10 cellular contexts compared by ENCODE assay signal in genomic region chr3:52684184-52684583, GRCh38. TPM values are rescaled to one million over a fixed set of nuclear protein-coding genes. Genes with fewer than 3 reads are reported as not detected.
A peak's percentile ranks its signal among the peaks of the same experiment; 100 is the strongest.
DNase-seq lines count a peak whose midpoint lies in the region; ATAC-seq and TF ChIP-seq lines count a peak whose summit lies in the region.
"Had no signal": no experiment of that assay in that cellular context is flagged by ENCODE, and none has a peak within 500 bp of the region (broad histone marks: within the 10 kb centered on the region; RNA-seq: fewer than 3 reads in every experiment).

No MANE protein-coding gene starts in this region.

- WGBS in smooth muscle cell (ENCODE audit: low lambda C conversion rate): 95% methylated on average over 5 of the region's 5 CpGs
- WGBS in suprapubic skin: 50% methylated on average over 5 of the region's 5 CpGs

- H3F3A ChIP-seq in smooth muscle cell (ENCODE audit: low read depth): peaks cover 18% of the 10 kb centered on the region

- peaks cover 92% of the 10 kb centered on the region for H3K79me2 ChIP-seq in smooth muscle cell (ENCODE audit: low read depth)

- H4K20me1 ChIP-seq in smooth muscle cell (ENCODE audit: low read depth): peaks cover 25% of the 10 kb centered on the region

- H3K9me3 ChIP-seq in T-helper 17 cell (ENCODE audit: control insufficient read depth, low read length, poor library complexity, severe bottlenecking) (no peaks in the 10 kb centered on the region), smooth muscle cell (replicated peaks; ENCODE audit: low read depth) (no peaks in the 10 kb centered on the region), suprapubic skin (no peaks in the 10 kb centered on the region)

- DNase-seq in HFFc6 (no peak), T-helper 17 cell (no peak), glutamatergic neuron (no peak), smooth muscle cell (lab: John Stamatoyannopoulos, UW; ENCODE audit: unreplicated experiment) (no peak), GOT3 (lab: John Stamatoyannopoulos, UW) (no peak), suprapubic skin (ENCODE audit: low spot score in 2 of 2) (no peak), putamen (ENCODE audit: low spot score) (no peak)
- DNase-seq: HCEC 1CT, islet precursor cell, NCI-H1105 had no signal

- TF ChIP-seq CTCF in HFFc6 (IDR thresholded peaks at IDR 0.05): no peak
- TF ChIP-seq CTCF in glutamatergic neuron (IDR thresholded peaks at IDR 0.05; ENCODE audit: partially characterized antibody, unreplicated experiment): no peak
- no peak for TF ChIP-seq CTCF in smooth muscle cell (IDR thresholded peaks at IDR 0.05; ENCODE audit: borderline replicate concordance, insufficient read depth, poor library complexity, severe bottlenecking)
- TF ChIP-seq CTCF in suprapubic skin (IDR thresholded peaks at IDR 0.05): no peak

- H3K9me3 Mint-ChIP-seq in HFFc6 (no peaks in the 10 kb centered on the region; the same call in 1 of the 2 replicates), glutamatergic neuron (ENCODE audit: unreplicated experiment) (peaks cover 9% of the 10 kb centered on the region)

- H3K4me3 ChIP-seq in smooth muscle cell (peak overlapping the region; percentile 99), suprapubic skin (no peak overlapping the region)

- no peak overlapping the region for H2AFZ ChIP-seq in smooth muscle cell (ENCODE audit: low read depth)

- H3K27me3 Mint-ChIP-seq in HFFc6 (ENCODE audit: insufficient read depth) (peaks cover 3% of the 10 kb centered on the region; the same call in 1 of the 2 replicates), T-helper 17 cell (no peaks in the 10 kb centered on the region), glutamatergic neuron (ENCODE audit: unreplicated experiment) (peaks cover 5% of the 10 kb centered on the region)

- H3K4me1 ChIP-seq in smooth muscle cell (ENCODE audit: low read depth): peaks cover 24% of the 10 kb centered on the region
- peaks cover 84% of the 10 kb centered on the region for H3K4me1 ChIP-seq in suprapubic skin

- H3K36me3 Mint-ChIP-seq in HFFc6 (ENCODE audit: low read depth) (peaks cover 46% of the 10 kb centered on the region), T-helper 17 cell (ENCODE audit: low read depth) (no peaks in the 10 kb centered on the region), glutamatergic neuron (ENCODE audit: unreplicated experiment) (peaks cover 4% of the 10 kb centered on the region)

- H3K4me3 Mint-ChIP-seq in HFFc6: peak overlapping the region; percentile 91
- no peak overlapping the region for H3K4me3 Mint-ChIP-seq in T-helper 17 cell
- peak overlapping the region; percentile 98 for H3K4me3 Mint-ChIP-seq in glutamatergic neuron (ENCODE audit: unreplicated experiment)

- TF ChIP-seq POLR2A in suprapubic skin (IDR thresholded peaks at IDR 0.05): no peak

- TF ChIP-seq EP300 in suprapubic skin (IDR thresholded peaks at IDR 0.05): no peak

- peak overlapping the region; percentile 90 for H3K27ac Mint-ChIP-seq in HFFc6
- peak overlapping the region; percentile 97 for H3K27ac Mint-ChIP-seq in T-helper 17 cell
- peak overlapping the region; percentile 98 for H3K27ac Mint-ChIP-seq in glutamatergic neuron (ENCODE audit: unreplicated experiment)

- peaks cover 73% of the 10 kb centered on the region for H3K4me1 Mint-ChIP-seq in HFFc6 (ENCODE audit: low read depth)
- peaks cover 39% of the 10 kb centered on the region for H3K4me1 Mint-ChIP-seq in T-helper 17 cell
- peaks cover 21% of the 10 kb centered on the region for H3K4me1 Mint-ChIP-seq in glutamatergic neuron (ENCODE audit: low read depth, unreplicated experiment)

- H3K27me3 ChIP-seq in smooth muscle cell (ENCODE audit: low read depth) (no peaks in the 10 kb centered on the region), suprapubic skin (no peaks in the 10 kb centered on the region)

- H3K36me3 ChIP-seq in smooth muscle cell (ENCODE audit: low read depth) (peaks cover 13% of the 10 kb centered on the region), suprapubic skin (peaks cover 20% of the 10 kb centered on the region)

- ATAC-seq in T-helper 17 cell: no peak

- peak overlapping the region; percentile 97 for H3K4me2 ChIP-seq in smooth muscle cell

- H3K27ac ChIP-seq in smooth muscle cell (ENCODE audit: low read depth) (peak overlapping the region; percentile 96), suprapubic skin (no peak overlapping the region)

- H3K9ac ChIP-seq in smooth muscle cell (ENCODE audit: low read depth): no peak overlapping the region

RNA-seq across cellular contexts. Expression of gene PBRM1, which starts 1.5 kb away (rescaled TPM):
- total RNA-seq in HFFc6 (2021; fragmentation: NEBNext Ultra II Directional; extraction: Animal tissue kit (Norgen Biotek cat#: 25700)): 10 to 100 TPM; 44.1 to 64.2 (median 56.0) TPM
- 10 to 100 TPM; 62.8 to 70.8 TPM for total RNA-seq in T-helper 17 cell
- total RNA-seq in glutamatergic neuron (ENCODE audit: unreplicated experiment): 192 TPM
- total RNA-seq in smooth muscle cell: 56.4 and 62.8 TPM in 2 replicates
- polyA plus RNA-seq in smooth muscle cell: 27.6 and 28.9 TPM in 2 replicates
- 10 to 100 TPM; 71.0 to 93.6 (median 85.5) TPM for total RNA-seq in suprapubic skin

RNA-seq across cellular contexts. Expression of gene GNL3, which starts 1.6 kb away (rescaled TPM):
- total RNA-seq in HFFc6 (2021; fragmentation: NEBNext Ultra II Directional; extraction: Animal tissue kit (Norgen Biotek cat#: 25700)): 10 to 100 TPM; 77.1 to 87.9 (median 80.9) TPM
- total RNA-seq in T-helper 17 cell (100 to 1,000 TPM; 109 to 117 TPM), glutamatergic neuron (ENCODE audit: unreplicated experiment) (75.2 TPM), smooth muscle cell (131 and 146 TPM in 2 replicates), suprapubic skin (100 to 1,000 TPM in 3 of 4 donors, 10 to 100 TPM in 1; 76.8 to 127 (median 106) TPM)
- polyA plus RNA-seq in smooth muscle cell: 89.4 and 106 TPM in 2 replicates

RNA-seq across cellular contexts. Expression of gene GLT8D1, which starts 21.4 kb away (rescaled TPM):
- total RNA-seq in HFFc6 (2021; fragmentation: NEBNext Ultra II Directional; extraction: Animal tissue kit (Norgen Biotek cat#: 25700)): 10 to 100 TPM; 72.6 to 90.9 (median 88.5) TPM
- total RNA-seq in T-helper 17 cell (10 to 100 TPM; 18.9 to 23.0 TPM), glutamatergic neuron (ENCODE audit: unreplicated experiment) (46.4 TPM), smooth muscle cell (110 and 151 TPM in 2 replicates), suprapubic skin (10 to 100 TPM; 24.1 to 43.9 (median 28.7) TPM)
- 126 and 133 TPM in 2 replicates for polyA plus RNA-seq in smooth muscle cell

RNA-seq across cellular contexts. Expression of gene SPCS1, which starts 21.7 kb away (rescaled TPM):
- total RNA-seq in HFFc6 (2021; fragmentation: NEBNext Ultra II Directional; extraction: Animal tissue kit (Norgen Biotek cat#: 25700)): 100 to 1,000 TPM; 179 to 209 (median 193) TPM
- total RNA-seq in T-helper 17 cell (10 to 100 TPM; 62.6 to 63.7 TPM), glutamatergic neuron (ENCODE audit: unreplicated experiment) (62.4 TPM), smooth muscle cell (301 and 409 TPM in 2 replicates), suprapubic skin (100 to 1,000 TPM in 2 of 4 donors, 10 to 100 TPM in 2; 79.5 to 147 (median 104) TPM)
- polyA plus RNA-seq in smooth muscle cell: 328 and 329 TPM in 2 replicates
